1 cellular context compared by ENCODE assay signal in the genomic region with DNA sequence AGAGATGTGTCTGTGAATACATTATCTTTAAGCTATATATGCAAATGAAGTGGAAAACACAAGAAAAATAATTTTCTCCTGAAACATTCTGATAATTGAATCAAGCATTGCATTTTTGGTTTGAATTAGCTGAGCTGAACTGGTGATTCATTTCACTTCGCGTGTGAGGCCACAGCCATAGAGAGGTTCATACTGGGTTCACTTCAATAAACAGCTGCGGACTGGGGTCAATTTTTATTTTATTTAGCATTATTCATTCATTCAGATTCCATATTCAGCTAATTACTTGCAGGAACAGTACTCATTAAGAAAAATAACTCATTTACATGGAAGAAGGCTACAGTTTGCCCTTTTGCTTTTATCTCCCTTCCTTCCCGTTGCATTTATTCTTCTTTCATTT.
TF ChIP-seq lines count a peak whose summit lies in the region.

No MANE protein-coding gene starts in this region.

TF ChIP-seq in SK-N-SH, 30 proteins besides CTCF, POLR2A, EP300 and RAD21 (continued from another document):
- TF ChIP-seq, protein P1, sequence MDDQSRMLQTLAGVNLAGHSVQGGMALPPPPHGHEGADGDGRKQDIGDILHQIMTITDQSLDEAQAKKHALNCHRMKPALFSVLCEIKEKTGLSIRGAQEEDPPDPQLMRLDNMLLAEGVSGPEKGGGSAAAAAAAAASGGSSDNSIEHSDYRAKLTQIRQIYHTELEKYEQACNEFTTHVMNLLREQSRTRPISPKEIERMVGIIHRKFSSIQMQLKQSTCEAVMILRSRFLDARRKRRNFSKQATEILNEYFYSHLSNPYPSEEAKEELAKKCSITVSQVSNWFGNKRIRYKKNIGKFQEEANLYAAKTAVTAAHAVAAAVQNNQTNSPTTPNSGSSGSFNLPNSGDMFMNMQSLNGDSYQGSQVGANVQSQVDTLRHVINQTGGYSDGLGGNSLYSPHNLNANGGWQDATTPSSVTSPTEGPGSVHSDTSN (IDR thresholded peaks at IDR 0.05): no peak
- TF ChIP-seq RCOR1 (IDR thresholded peaks at IDR 0.05; ENCODE audit: low read length): no peak
